2 cellular contexts compared by ENCODE assay signal in the genomic region with DNA sequence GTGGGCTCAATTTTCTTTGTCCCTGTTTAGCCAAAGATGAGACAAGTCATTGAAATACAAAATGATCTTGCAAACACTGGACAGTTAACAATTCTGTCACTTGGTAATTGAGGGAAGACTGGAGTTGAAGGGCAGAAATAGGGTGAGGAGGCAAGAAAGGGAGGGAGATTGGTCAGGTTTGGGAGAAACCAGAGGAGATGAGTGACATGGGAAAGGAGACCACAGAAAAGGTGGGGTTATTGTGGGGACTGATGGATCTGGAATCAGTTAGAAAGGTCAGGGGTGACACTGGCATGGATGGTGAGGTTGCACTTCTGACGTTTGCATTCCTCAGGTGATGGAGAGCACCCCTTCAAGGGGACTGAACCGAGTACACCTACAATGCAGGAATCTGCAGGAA.
TF ChIP-seq lines count a peak whose summit lies in the region.

No MANE protein-coding gene starts in this region.

TF ChIP-seq in SK-N-SH, 30 proteins besides CTCF, POLR2A, EP300 and RAD21:
- TF ChIP-seq RXRA (IDR thresholded peaks at IDR 0.05; ENCODE audit: borderline replicate concordance, low read depth) (no peak), MEF2A (IDR thresholded peaks at IDR 0.05; ENCODE audit: borderline replicate concordance, low read depth) (no peak)

TF ChIP-seq in SK-N-SH treated with all-trans-retinoic acid at 6 μM for 48 hours, 23 proteins besides CTCF, POLR2A, EP300 and RAD21:
- TF ChIP-seq, protein P1, sequence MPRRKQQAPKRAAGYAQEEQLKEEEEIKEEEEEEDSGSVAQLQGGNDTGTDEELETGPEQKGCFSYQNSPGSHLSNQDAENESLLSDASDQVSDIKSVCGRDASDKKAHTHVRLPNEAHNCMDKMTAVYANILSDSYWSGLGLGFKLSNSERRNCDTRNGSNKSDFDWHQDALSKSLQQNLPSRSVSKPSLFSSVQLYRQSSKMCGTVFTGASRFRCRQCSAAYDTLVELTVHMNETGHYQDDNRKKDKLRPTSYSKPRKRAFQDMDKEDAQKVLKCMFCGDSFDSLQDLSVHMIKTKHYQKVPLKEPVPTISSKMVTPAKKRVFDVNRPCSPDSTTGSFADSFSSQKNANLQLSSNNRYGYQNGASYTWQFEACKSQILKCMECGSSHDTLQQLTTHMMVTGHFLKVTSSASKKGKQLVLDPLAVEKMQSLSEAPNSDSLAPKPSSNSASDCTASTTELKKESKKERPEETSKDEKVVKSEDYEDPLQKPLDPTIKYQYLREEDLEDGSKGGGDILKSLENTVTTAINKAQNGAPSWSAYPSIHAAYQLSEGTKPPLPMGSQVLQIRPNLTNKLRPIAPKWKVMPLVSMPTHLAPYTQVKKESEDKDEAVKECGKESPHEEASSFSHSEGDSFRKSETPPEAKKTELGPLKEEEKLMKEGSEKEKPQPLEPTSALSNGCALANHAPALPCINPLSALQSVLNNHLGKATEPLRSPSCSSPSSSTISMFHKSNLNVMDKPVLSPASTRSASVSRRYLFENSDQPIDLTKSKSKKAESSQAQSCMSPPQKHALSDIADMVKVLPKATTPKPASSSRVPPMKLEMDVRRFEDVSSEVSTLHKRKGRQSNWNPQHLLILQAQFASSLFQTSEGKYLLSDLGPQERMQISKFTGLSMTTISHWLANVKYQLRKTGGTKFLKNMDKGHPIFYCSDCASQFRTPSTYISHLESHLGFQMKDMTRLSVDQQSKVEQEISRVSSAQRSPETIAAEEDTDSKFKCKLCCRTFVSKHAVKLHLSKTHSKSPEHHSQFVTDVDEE (CRISPR knock-in tag; IDR thresholded peaks at IDR 0.05): no peak
- TF ChIP-seq OSR1 (CRISPR knock-in tag; IDR thresholded peaks at IDR 0.05) (no peak), CSDC2 (CRISPR knock-in tag; IDR thresholded peaks at IDR 0.05) (no peak), ZNF70 (CRISPR knock-in tag; IDR thresholded peaks at IDR 0.05) (no peak), ESRRG (CRISPR knock-in tag; IDR thresholded peaks at IDR 0.05) (no peak), TOX (CRISPR knock-in tag; IDR thresholded peaks at IDR 0.05; ENCODE audit: borderline replicate concordance) (no peak)
